7 cellular contexts compared by ENCODE assay signal in genomic region chr14:105486974-105487448, GRCh38. TPM values are rescaled to one million over a fixed set of nuclear protein-coding genes. Genes with fewer than 3 reads are reported as not detected.
DNase-seq lines count a peak whose midpoint lies in the region; ATAC-seq lines count a peak whose summit lies in the region.

No MANE protein-coding gene starts in this region.

- ATAC-seq in left cardiac atrium (peak in 1 of 2 donors; percentile 1), GM21723 (IDR thresholded peaks at IDR 0.05; ENCODE audit: unreplicated experiment) (no peak)

- H3K9me3 ChIP-seq in HUES48 (ENCODE audit: control insufficient read depth, insufficient read depth, low read length) = peaks cover 3% of the 10 kb centered on the region; the same call in 1 of the 2 replicates

- no peaks in the 10 kb centered on the region for H3K36me3 ChIP-seq in HUES48 (ENCODE audit: control insufficient read depth, insufficient read depth, low read length)

- no peaks in the 10 kb centered on the region for H3K27me3 Mint-ChIP-seq in activated CD4-positive, alpha-beta memory T cell treated with anti-CD3 and anti-CD28 coated beads, Interleukin-2, amount 10 ng/mL, durations not matched to agents 7 days and 5 days

- CTCF ChIA-PET in activated CD4-positive, alpha-beta memory T cell treated with anti-CD3 and anti-CD28 coated beads, Interleukin-2, amount 10 ng/mL, durations not matched to agents 7 days and 5 days (lab: Charles Lee) = no interaction called here

- peak overlapping the region; percentile 84 for H3K27ac Mint-ChIP-seq in activated CD4-positive, alpha-beta memory T cell treated with anti-CD3 and anti-CD28 coated beads, Interleukin-2, amount 10 ng/mL, durations not matched to agents 7 days and 5 days

- no peak overlapping the region for H3K27ac ChIP-seq in HUES48 (ENCODE audit: low read depth, low read length)

- H3K4me3 ChIP-seq in HUES48 (ENCODE audit: low read depth, low read length) = peak overlapping the region; percentile 41

- H3K9me3 Mint-ChIP-seq in activated CD4-positive, alpha-beta memory T cell treated with anti-CD3 and anti-CD28 coated beads, Interleukin-2, amount 10 ng/mL, durations not matched to agents 7 days and 5 days = no peaks in the 10 kb centered on the region

- peak overlapping the region; percentile 92 for H3K4me3 Mint-ChIP-seq in activated CD4-positive, alpha-beta memory T cell treated with anti-CD3 and anti-CD28 coated beads, Interleukin-2, amount 10 ng/mL, durations not matched to agents 7 days and 5 days

- peak; percentile 77 for DNase-seq in activated CD4-positive, alpha-beta memory T cell treated with anti-CD3 and anti-CD28 coated beads, Interleukin-2, amount 10 ng/mL, durations not matched to agents 7 days and 5 days
- peak; percentile 80 for DNase-seq in left cardiac atrium
- peak; percentile 57 to 72 for DNase-seq in stimulated activated CD4-positive, alpha-beta T cell treated with anti-CD3 and anti-CD28 coated beads, Interleukin-2, amount 100 ng/mL, for 24 hours
- no peak for DNase-seq in SK-N-DZ (ENCODE audit: low spot score)
- no peak for DNase-seq in KG1 (lab: John Stamatoyannopoulos, UW)

- POLR2A ChIA-PET in activated CD4-positive, alpha-beta memory T cell treated with anti-CD3 and anti-CD28 coated beads, Interleukin-2, amount 10 ng/mL, durations not matched to agents 7 days and 5 days (lab: Charles Lee) = interaction anchor here (1.0 kb wide), 1 partner anchor 96 kb away, joined by 3 read pairs; no protein-coding TSS in a partner anchor

- H3K4me1 ChIP-seq in HUES48 (ENCODE audit: control insufficient read depth, insufficient read depth, low read length) = peaks cover 4% of the 10 kb centered on the region

- H3K9ac ChIP-seq in HUES48 (ENCODE audit: low read depth, low read length) = no peak overlapping the region

- H3K27me3 ChIP-seq in HUES48 (ENCODE audit: control insufficient read depth, insufficient read depth, low read length) = peaks cover 71% of the 10 kb centered on the region

- H3K4me1 Mint-ChIP-seq in activated CD4-positive, alpha-beta memory T cell treated with anti-CD3 and anti-CD28 coated beads, Interleukin-2, amount 10 ng/mL, durations not matched to agents 7 days and 5 days = peaks cover 49% of the 10 kb centered on the region

- intact Hi-C loops in left cardiac atrium (cut with DNase I) = no loop called here

- H3K36me3 Mint-ChIP-seq in activated CD4-positive, alpha-beta memory T cell treated with anti-CD3 and anti-CD28 coated beads, Interleukin-2, amount 10 ng/mL, durations not matched to agents 7 days and 5 days (ENCODE audit: low read depth) = peaks cover 20% of the 10 kb centered on the region

RNA-seq across cellular contexts. Expression of gene CRIP1, which starts 0.3 kb away (rescaled TPM):
- total RNA-seq in activated CD4-positive, alpha-beta memory T cell treated with anti-CD3 and anti-CD28 coated beads, Interleukin-2, amount 10 ng/mL, durations not matched to agents 7 days and 5 days = 100 to 1,000 TPM; 875 to 883 TPM
- 100 to 1,000 TPM; 137 to 192 TPM for total RNA-seq in left cardiac atrium
- 3.4 and 16.0 TPM in 2 replicates for polyA plus RNA-seq in SK-N-DZ (2014; cell fraction: cytosol; rRNA removed)
- polyA plus RNA-seq in SK-N-DZ (2014; cell fraction: nucleus; rRNA removed) = 12.6 and 15.0 TPM in 2 replicates

RNA-seq across cellular contexts. Expression of gene TEDC1, which starts 4.0 kb away (rescaled TPM):
- 10 to 100 TPM; 44.1 to 47.0 TPM for total RNA-seq in activated CD4-positive, alpha-beta memory T cell treated with anti-CD3 and anti-CD28 coated beads, Interleukin-2, amount 10 ng/mL, durations not matched to agents 7 days and 5 days
- 1 to 10 TPM; 5.1 to 5.9 TPM for total RNA-seq in left cardiac atrium
- 20.8 and 25.6 TPM in 2 replicates for polyA plus RNA-seq in SK-N-DZ (2014; cell fraction: cytosol; rRNA removed)
- 52.0 and 85.2 TPM in 2 replicates for polyA plus RNA-seq in SK-N-DZ (2014; cell fraction: nucleus; rRNA removed)

RNA-seq across cellular contexts. Expression of gene CRIP2, which starts 12.4 kb away (rescaled TPM):
- 1 to 10 TPM; 1.8 to 1.9 TPM for total RNA-seq in activated CD4-positive, alpha-beta memory T cell treated with anti-CD3 and anti-CD28 coated beads, Interleukin-2, amount 10 ng/mL, durations not matched to agents 7 days and 5 days
- 100 to 1,000 TPM; 783 to 843 TPM for total RNA-seq in left cardiac atrium
- 71.3 and 72.7 TPM in 2 replicates for polyA plus RNA-seq in SK-N-DZ (2014; cell fraction: cytosol; rRNA removed)
- polyA plus RNA-seq in SK-N-DZ (2014; cell fraction: nucleus; rRNA removed) = 64.4 and 76.4 TPM in 2 replicates

RNA-seq across cellular contexts. Expression of gene TMEM121, which starts 39.4 kb away (rescaled TPM):
- total RNA-seq in activated CD4-positive, alpha-beta memory T cell treated with anti-CD3 and anti-CD28 coated beads, Interleukin-2, amount 10 ng/mL, durations not matched to agents 7 days and 5 days = 1 to 10 TPM; 9.6 TPM
- 1 to 10 TPM; 2.2 to 2.7 TPM for total RNA-seq in left cardiac atrium
- 1.8 and 3.6 TPM in 2 replicates for polyA plus RNA-seq in SK-N-DZ (2014; cell fraction: cytosol; rRNA removed)
- polyA plus RNA-seq in SK-N-DZ (2014; cell fraction: nucleus; rRNA removed) = 2.1 and 3.1 TPM in 2 replicates

Comparison
In these comparisons a context has a peak if more than half of its experiments do, and no peak if none do; other contexts are left out.
1. DNase-seq: peak in activated CD4-positive, alpha-beta memory T cell treated with anti-CD3 and anti-CD28 coated beads, Interleukin-2, amount 10 ng/mL, durations not matched to agents 7 days and 5 days (single experiment), left cardiac atrium (single experiment) and stimulated activated CD4-positive, alpha-beta T cell treated with anti-CD3 and anti-CD28 coated beads, Interleukin-2, amount 100 ng/mL, for 24 hours (2 of 2); none in SK-N-DZ (single experiment) and KG1 (single experiment).
2. RNA of gene CRIP1, which starts 0.3 kb away (total RNA-seq): 875 to 883 TPM in activated CD4-positive, alpha-beta memory T cell treated with anti-CD3 and anti-CD28 coated beads, Interleukin-2, amount 10 ng/mL, durations not matched to agents 7 days and 5 days; 137 to 192 TPM in left cardiac atrium; every median in the first group is over 4 times any median in the second.
3. RNA of gene TEDC1, which starts 4.0 kb away (total RNA-seq): 44.1 to 47.0 TPM in activated CD4-positive, alpha-beta memory T cell treated with anti-CD3 and anti-CD28 coated beads, Interleukin-2, amount 10 ng/mL, durations not matched to agents 7 days and 5 days; 5.1 to 5.9 TPM in left cardiac atrium; every median in the first group is over 4 times any median in the second.
4. RNA of gene CRIP2, which starts 12.4 kb away (total RNA-seq): 783 to 843 TPM in left cardiac atrium; 1.8 to 1.9 TPM in activated CD4-positive, alpha-beta memory T cell treated with anti-CD3 and anti-CD28 coated beads, Interleukin-2, amount 10 ng/mL, durations not matched to agents 7 days and 5 days; every median in the first group is over 100 times any median in the second.